Comparison of ENCODE assay signal across 24 cellular contexts in genomic region chr16:81770008-81770407, GRCh38.
"Had no signal": no experiment of that assay in that cellular context is flagged by ENCODE, and none has a peak within 500 bp of the region (broad histone marks: within the 10 kb centered on the region; RNA-seq: fewer than 3 reads in every experiment).

No MANE protein-coding gene starts in this region.

- H3K9me3 Mint-ChIP-seq: activated CD4-positive, alpha-beta memory T cell treated with anti-CD3 and anti-CD28 coated beads, Interleukin-2, amount 10 ng/mL, durations not matched to agents 7 days and 5 days; activated CD4-positive, alpha-beta T cell treated with anti-CD3 and anti-CD28 coated beads, Interleukin-2, amount 10 ng/mL, durations not matched to agents 7 days and 5 days; activated naive CD4-positive, alpha-beta T cell treated with anti-CD3 and anti-CD28 coated beads, Interleukin-2, amount 50 U/mL, for 72 hours; activated T-cell treated with anti-CD3 and anti-CD28 coated beads, Interleukin-2, amount 50 U/mL, for 4 hours; activated T-helper 17 cell treated with anti-CD3 and anti-CD28 coated beads, Interleukin-2, amount 50 U/mL, for 72 hours; neural crest cell had no signal

- ATAC-seq: activated naive CD4-positive, alpha-beta T cell treated with anti-CD3 and anti-CD28 coated beads, Interleukin-2, amount 50 U/mL, for 72 hours; activated T-cell treated with anti-CD3 and anti-CD28 coated beads, Interleukin-2, amount 50 U/mL, for 4 hours; activated T-helper 17 cell treated with anti-CD3 and anti-CD28 coated beads, Interleukin-2, amount 50 U/mL, for 72 hours; left lung; lower lobe of right lung; pancreas; psoas muscle; stimulated activated naive CD8-positive, alpha-beta T cell treated with anti-CD3 and anti-CD28 coated beads, Interleukin-15, Interleukin-2, amounts not matched to agents 100 U/mL and 50 U/mL, for 24 hours; T-helper 17 cell had no signal

- H3K4me3 Mint-ChIP-seq: activated CD4-positive, alpha-beta memory T cell treated with anti-CD3 and anti-CD28 coated beads, Interleukin-2, amount 10 ng/mL, durations not matched to agents 7 days and 5 days; activated CD4-positive, alpha-beta T cell treated with anti-CD3 and anti-CD28 coated beads, Interleukin-2, amount 10 ng/mL, durations not matched to agents 7 days and 5 days; activated T-cell treated with anti-CD3 and anti-CD28 coated beads, Interleukin-2, amount 50 U/mL, for 4 hours; activated T-helper 17 cell treated with anti-CD3 and anti-CD28 coated beads, Interleukin-2, amount 50 U/mL, for 72 hours; neural crest cell; T-helper 17 cell had no signal

- H3K4me1 Mint-ChIP-seq: activated T-helper 17 cell treated with anti-CD3 and anti-CD28 coated beads, Interleukin-2, amount 50 U/mL, for 72 hours; T-helper 17 cell had no signal

- H3K9me3 ChIP-seq: left lung, lower lobe of right lung, pancreas, psoas muscle, testis, transverse colon had no signal

- H3K27ac ChIP-seq: cardiac muscle cell, coronary artery, dorsolateral prefrontal cortex, left lung, lower lobe of right lung, pancreas, psoas muscle, testis, transverse colon had no signal

- DNase-seq: activated CD4-positive, alpha-beta memory T cell treated with anti-CD3 and anti-CD28 coated beads, Interleukin-2, amount 10 ng/mL, durations not matched to agents 7 days and 5 days; activated CD4-positive, alpha-beta T cell treated with anti-CD3 and anti-CD28 coated beads for 1 hour; activated CD4-positive, alpha-beta T cell treated with anti-CD3 and anti-CD28 coated beads, Interleukin-2, amount 10 ng/mL, durations not matched to agents 7 days and 5 days; activated T-cell treated with anti-CD3 and anti-CD28 coated beads, Interleukin-2, amount 50 U/mL, for 4 hours; anterior cingulate cortex; dorsolateral prefrontal cortex; effector memory CD4-positive, alpha-beta T cell; left lung; lower lobe of right lung; mesendoderm; nucleus accumbens; pancreas; psoas muscle; stimulated activated CD4-positive, alpha-beta T cell treated with anti-CD3 and anti-CD28 coated beads, Interleukin-15, amount 100 ng/mL, for 24 hours; stimulated activated CD4-positive, alpha-beta T cell treated with anti-CD3 and anti-CD28 coated beads, Interleukin-2, amount 100 ng/mL, for 24 hours; stimulated activated naive CD8-positive, alpha-beta T cell treated with anti-CD3 and anti-CD28 coated beads, Interleukin-15, Interleukin-2, amounts not matched to agents 100 U/mL and 50 U/mL, for 24 hours; T-helper 17 cell; testis; transverse colon had no signal

- H3K27me3 ChIP-seq: cardiac muscle cell, left lung, testis had no signal

- H3K4me3 ChIP-seq: cardiac muscle cell, coronary artery, dorsolateral prefrontal cortex, left lung, lower lobe of right lung, pancreas, psoas muscle, testis, transverse colon had no signal

- H3K27ac Mint-ChIP-seq: activated CD4-positive, alpha-beta memory T cell treated with anti-CD3 and anti-CD28 coated beads, Interleukin-2, amount 10 ng/mL, durations not matched to agents 7 days and 5 days; activated CD4-positive, alpha-beta T cell treated with anti-CD3 and anti-CD28 coated beads, Interleukin-2, amount 10 ng/mL, durations not matched to agents 7 days and 5 days; activated naive CD4-positive, alpha-beta T cell treated with anti-CD3 and anti-CD28 coated beads, Interleukin-2, amount 50 U/mL, for 72 hours; activated T-helper 17 cell treated with anti-CD3 and anti-CD28 coated beads, Interleukin-2, amount 50 U/mL, for 72 hours; T-helper 17 cell had no signal

- H3K36me3 ChIP-seq: cardiac muscle cell, lower lobe of right lung, pancreas, transverse colon had no signal

- H3K4me1 ChIP-seq: lower lobe of right lung, psoas muscle, testis had no signal

- H3K36me3 Mint-ChIP-seq: activated naive CD4-positive, alpha-beta T cell treated with anti-CD3 and anti-CD28 coated beads, Interleukin-2, amount 50 U/mL, for 72 hours had no signal
